Comparison of ENCODE assay signal across 1 cellular context in genomic region chr7:106610996-106611886, GRCh38.
TF ChIP-seq lines count a peak whose summit lies in the region.

No MANE protein-coding gene starts in this region.

TF ChIP-seq in HEK293, 187 proteins besides CTCF, POLR2A, EP300 and RAD21 (continued from another document):
- TF ChIP-seq ZNF280C (tag by site-specific recombination; IDR thresholded peaks at IDR 0.05), result no peak
- TF ChIP-seq, protein P1, sequence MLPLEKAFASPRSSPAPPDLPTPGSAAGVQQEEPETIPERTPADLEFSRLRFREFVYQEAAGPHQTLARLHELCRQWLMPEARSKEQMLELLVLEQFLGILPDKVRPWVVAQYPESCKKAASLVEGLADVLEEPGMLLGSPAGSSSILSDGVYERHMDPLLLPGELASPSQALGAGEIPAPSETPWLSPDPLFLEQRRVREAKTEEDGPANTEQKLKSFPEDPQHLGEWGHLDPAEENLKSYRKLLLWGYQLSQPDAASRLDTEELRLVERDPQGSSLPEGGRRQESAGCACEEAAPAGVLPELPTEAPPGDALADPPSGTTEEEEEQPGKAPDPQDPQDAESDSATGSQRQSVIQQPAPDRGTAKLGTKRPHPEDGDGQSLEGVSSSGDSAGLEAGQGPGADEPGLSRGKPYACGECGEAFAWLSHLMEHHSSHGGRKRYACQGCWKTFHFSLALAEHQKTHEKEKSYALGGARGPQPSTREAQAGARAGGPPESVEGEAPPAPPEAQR (tag by site-specific recombination; IDR thresholded peaks at IDR 0.05), result no peak
- TF ChIP-seq SCRT2 (tag by site-specific recombination; IDR thresholded peaks at IDR 0.05), result peak; percentile 78
- TF ChIP-seq PRDM10 (tag by site-specific recombination; IDR thresholded peaks at IDR 0.05), result peak; percentile 44; the same call in 1 of the 2 replicates
- no peak for TF ChIP-seq KLF7 (tag by site-specific recombination; IDR thresholded peaks at IDR 0.05; ENCODE audit: borderline replicate concordance)
- TF ChIP-seq, protein P2, sequence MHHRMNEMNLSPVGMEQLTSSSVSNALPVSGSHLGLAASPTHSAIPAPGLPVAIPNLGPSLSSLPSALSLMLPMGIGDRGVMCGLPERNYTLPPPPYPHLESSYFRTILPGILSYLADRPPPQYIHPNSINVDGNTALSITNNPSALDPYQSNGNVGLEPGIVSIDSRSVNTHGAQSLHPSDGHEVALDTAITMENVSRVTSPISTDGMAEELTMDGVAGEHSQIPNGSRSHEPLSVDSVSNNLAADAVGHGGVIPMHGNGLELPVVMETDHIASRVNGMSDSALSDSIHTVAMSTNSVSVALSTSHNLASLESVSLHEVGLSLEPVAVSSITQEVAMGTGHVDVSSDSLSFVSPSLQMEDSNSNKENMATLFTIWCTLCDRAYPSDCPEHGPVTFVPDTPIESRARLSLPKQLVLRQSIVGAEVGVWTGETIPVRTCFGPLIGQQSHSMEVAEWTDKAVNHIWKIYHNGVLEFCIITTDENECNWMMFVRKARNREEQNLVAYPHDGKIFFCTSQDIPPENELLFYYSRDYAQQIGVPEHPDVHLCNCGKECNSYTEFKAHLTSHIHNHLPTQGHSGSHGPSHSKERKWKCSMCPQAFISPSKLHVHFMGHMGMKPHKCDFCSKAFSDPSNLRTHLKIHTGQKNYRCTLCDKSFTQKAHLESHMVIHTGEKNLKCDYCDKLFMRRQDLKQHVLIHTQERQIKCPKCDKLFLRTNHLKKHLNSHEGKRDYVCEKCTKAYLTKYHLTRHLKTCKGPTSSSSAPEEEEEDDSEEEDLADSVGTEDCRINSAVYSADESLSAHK (tag by site-specific recombination; IDR thresholded peaks at IDR 0.05), result no peak
